Comparison of ENCODE assay signal across 8 cellular contexts in genomic region chr22:33018232-33018864, GRCh38. TPM values are rescaled to one million over a fixed set of nuclear protein-coding genes. Genes with fewer than 3 reads are reported as not detected.
DNase-seq lines count a peak whose midpoint lies in the region; ATAC-seq and TF ChIP-seq lines count a peak whose summit lies in the region.

No MANE protein-coding gene starts in this region.

- TF ChIP-seq RAD21 in liver (IDR thresholded peaks at IDR 0.05) = peak; percentile 90 to 92

- no peaks in the 10 kb centered on the region for H3K4me1 Mint-ChIP-seq in T-helper 2 cell treated with Interferon-gamma antibody and Interleukin-4, amounts not matched to agents 5 μg/mL and 100 μg/mL, for 36 hours (ENCODE audit: low read depth)
- H3K4me1 Mint-ChIP-seq in stimulated activated effector memory CD8-positive, alpha-beta T cell treated with anti-CD3 and anti-CD28 coated beads, Interleukin-12 subunit alpha, Interleukin-12 subunit beta, amount 100 ng/mL, for 72 hours = no peaks in the 10 kb centered on the region

- no peak overlapping the region for H3K4me3 ChIP-seq in choroid plexus epithelial cell (ENCODE audit: low read depth, low read length)
- H3K4me3 ChIP-seq in liver (ENCODE audit: low read depth in 1 of 3, low read length in 3 of 3) = no peak overlapping the region

- H3K27me3 ChIP-seq in liver (ENCODE audit: control insufficient read depth in 4 of 4, insufficient read depth in 4 of 4, low read length in 3 of 4) = no peaks in the 10 kb centered on the region

- H3K9ac ChIP-seq in liver (ENCODE audit: low read depth in 1 of 2, low read length in 2 of 2) = no peak overlapping the region

- 41% methylated on average over 7 of the region's 7 CpGs for WGBS in liver

- H3K27ac Mint-ChIP-seq in T-helper 2 cell treated with Interferon-gamma antibody and Interleukin-4, amounts not matched to agents 5 μg/mL and 100 μg/mL, for 36 hours = no peak overlapping the region
- no peak overlapping the region for H3K27ac Mint-ChIP-seq in stimulated activated effector memory CD8-positive, alpha-beta T cell treated with anti-CD3 and anti-CD28 coated beads, Interleukin-12 subunit alpha, Interleukin-12 subunit beta, amount 100 ng/mL, for 72 hours

- TF ChIP-seq CTCF in choroid plexus epithelial cell (conservative IDR thresholded peaks at IDR 0.05; ENCODE audit: low read depth, low read length) (peak; percentile 92), liver (IDR thresholded peaks at IDR 0.05; ENCODE audit: low read depth, low read length, missing input control) (peak; percentile 90)

- no peaks in the 10 kb centered on the region for H3K9me3 Mint-ChIP-seq in T-helper 2 cell treated with Interferon-gamma antibody and Interleukin-4, amounts not matched to agents 5 μg/mL and 100 μg/mL, for 36 hours
- H3K9me3 Mint-ChIP-seq in stimulated activated effector memory CD8-positive, alpha-beta T cell treated with anti-CD3 and anti-CD28 coated beads, Interleukin-12 subunit alpha, Interleukin-12 subunit beta, amount 100 ng/mL, for 72 hours = no peaks in the 10 kb centered on the region

- ATAC-seq in stimulated activated effector memory CD8-positive, alpha-beta T cell treated with anti-CD3 and anti-CD28 coated beads, Interleukin-12 subunit alpha, Interleukin-12 subunit beta, amount 100 ng/mL, for 72 hours = peak; percentile 51
- ATAC-seq in GM18517 (IDR thresholded peaks at IDR 0.05; ENCODE audit: unreplicated experiment) (no peak), GM18907 (IDR thresholded peaks at IDR 0.05; ENCODE audit: unreplicated experiment) (no peak)

- in situ Hi-C loops in KBM-7 (cut with MboI; ENCODE audit: low pct_unique_long_range_greater_than_20kb, low sequenced_read_pairs) = loop anchor here (25.0 kb wide), 1 partner anchor 194 kb away; no protein-coding TSS in a partner anchor

- H3K27me3 Mint-ChIP-seq in T-helper 2 cell treated with Interferon-gamma antibody and Interleukin-4, amounts not matched to agents 5 μg/mL and 100 μg/mL, for 36 hours (ENCODE audit: low read depth) = peaks cover 2% of the 10 kb centered on the region

- no peak overlapping the region for H3K27ac ChIP-seq in liver (ENCODE audit: low read depth in 1 of 2, low read length in 2 of 2)

- H3K9me3 ChIP-seq in liver (ENCODE audit: control insufficient read depth in 4 of 4, low read length in 3 of 4) = no peaks in the 10 kb centered on the region

- H3K4me1 ChIP-seq in liver (ENCODE audit: control insufficient read depth in 4 of 4, insufficient read depth in 4 of 4, low read length in 3 of 4) = no peaks in the 10 kb centered on the region

- H3K36me3 ChIP-seq in liver (ENCODE audit: control insufficient read depth in 4 of 4, insufficient read depth in 3 of 4, low read depth in 1 of 4, low read length in 3 of 4) = no peaks in the 10 kb centered on the region

- no peak overlapping the region for H3K4me3 Mint-ChIP-seq in T-helper 2 cell treated with Interferon-gamma antibody and Interleukin-4, amounts not matched to agents 5 μg/mL and 100 μg/mL, for 36 hours
- H3K4me3 Mint-ChIP-seq in stimulated activated effector memory CD8-positive, alpha-beta T cell treated with anti-CD3 and anti-CD28 coated beads, Interleukin-12 subunit alpha, Interleukin-12 subunit beta, amount 100 ng/mL, for 72 hours = no peak overlapping the region

- no peaks in the 10 kb centered on the region for H3K36me3 Mint-ChIP-seq in T-helper 2 cell treated with Interferon-gamma antibody and Interleukin-4, amounts not matched to agents 5 μg/mL and 100 μg/mL, for 36 hours (ENCODE audit: low read depth)
- H3K36me3 Mint-ChIP-seq in stimulated activated effector memory CD8-positive, alpha-beta T cell treated with anti-CD3 and anti-CD28 coated beads, Interleukin-12 subunit alpha, Interleukin-12 subunit beta, amount 100 ng/mL, for 72 hours = no peaks in the 10 kb centered on the region

- DNase-seq in EL (peak; percentile 51), KBM-7 (peak; percentile 55), choroid plexus epithelial cell (ENCODE audit: low read depth) (peak; percentile 67)
- DNase-seq in T-helper 2 cell treated with Interferon-gamma antibody and Interleukin-4, amounts not matched to agents 5 μg/mL and 100 μg/mL, for 36 hours (ENCODE audit: low spot score) = peak; percentile 9
- DNase-seq in stimulated activated effector memory CD8-positive, alpha-beta T cell treated with anti-CD3 and anti-CD28 coated beads, Interleukin-12 subunit alpha, Interleukin-12 subunit beta, amount 100 ng/mL, for 72 hours (ENCODE audit: low spot score in 2 of 2) = peak; percentile 11 to 66

TF ChIP-seq in liver, 16 proteins besides CTCF, POLR2A, EP300 and RAD21:
- TF ChIP-seq RXRA (IDR thresholded peaks at IDR 0.05) (no peak), JUND (IDR thresholded peaks at IDR 0.05) (no peak), HNF4G (IDR thresholded peaks at IDR 0.05) (no peak)

RNA-seq across cellular contexts. Expression of gene SYN3, which starts 39.8 kb away (rescaled TPM):
- under 1 TPM; under 0.01 to 0.47 TPM for total RNA-seq in liver
- polyA plus RNA-seq in liver = under 1 TPM in 1 of 2 donors, not detected in 1; 0.03 TPM

Comparison
In these comparisons a context has a peak if more than half of its experiments do, and no peak if none do; other contexts are left out.
1. DNase-seq: peak in every context shown above with its lines; median percentile 67 in choroid plexus epithelial cell; 55 in KBM-7; 51 in EL; 38 in stimulated activated effector memory CD8-positive, alpha-beta T cell treated with anti-CD3 and anti-CD28 coated beads, Interleukin-12 subunit alpha, Interleukin-12 subunit beta, amount 100 ng/mL, for 72 hours; 9 in T-helper 2 cell treated with Interferon-gamma antibody and Interleukin-4, amounts not matched to agents 5 μg/mL and 100 μg/mL, for 36 hours.